In the genomic region with DNA sequence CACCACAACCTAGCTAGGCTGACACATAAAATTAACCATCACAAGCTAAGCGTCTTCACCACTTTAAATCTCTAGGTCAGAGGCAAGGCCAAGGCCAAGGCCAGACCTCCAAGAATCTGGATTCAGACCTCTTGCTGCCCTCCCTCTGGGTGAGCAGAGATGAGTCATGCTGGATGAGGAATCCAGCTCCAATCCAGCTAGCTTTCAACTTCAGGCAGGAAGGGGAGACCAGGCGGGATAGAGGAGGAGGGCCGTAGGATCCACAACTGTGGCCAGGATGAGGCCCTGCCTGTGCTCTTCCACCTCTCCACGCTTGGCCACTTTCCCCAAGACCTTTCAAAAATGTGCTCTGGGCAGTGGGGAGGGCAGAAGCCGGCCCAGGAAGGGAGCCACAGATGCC, we compare ENCODE assay signal across 13 cellular contexts. TPM values are rescaled to one million over a fixed set of nuclear protein-coding genes. Genes with fewer than 3 reads are reported as not detected.
DNase-seq lines count a peak whose midpoint lies in the region; ATAC-seq, FAIRE-seq and TF ChIP-seq lines count a peak whose summit lies in the region.
"Had no signal": no experiment of that assay in that cellular context is flagged by ENCODE, and none has a peak within 500 bp of the region (broad histone marks: within the 10 kb centered on the region; RNA-seq: fewer than 3 reads in every experiment).

No MANE protein-coding gene starts in this region.

- intact Hi-C loops in PC-9 (cut with micrococcal nuclease; ENCODE audit: unreplicated experiment), result no loop called here
- intact Hi-C loops in esophagus squamous epithelium (cut with DNase I), result no loop called here

- no peaks in the 10 kb centered on the region for H3K4me1 Mint-ChIP-seq in stimulated activated memory B cell treated with anti-CD40 and anti-IgM and Interleukin-4, amounts not matched to agents 10 μg/mL and 1 μg/mL and 100 μg/mL, for 72 hours
- H3K4me1 Mint-ChIP-seq: activated naive CD4-positive, alpha-beta T cell treated with anti-CD3 and anti-CD28 coated beads, Interleukin-2, amount 50 U/mL, for 24 hours had no signal

- DNase-seq in ACHN (peak; percentile 92), PC-9 (peak in 1 of 2 experiments; percentile 67), esophagus squamous epithelium (lab: John Stamatoyannopoulos, UW) (no peak), D721Med (ENCODE audit: insufficient read length, low spot score) (no peak), NCI-H345 treated with DMSO at 0.1 percent for 48 hours (lab: John Stamatoyannopoulos, UW; ENCODE audit: unreplicated experiment) (no peak)
- DNase-seq: Kasumi-1; stimulated activated CD8-positive, alpha-beta memory T cell treated with anti-CD3 and anti-CD28 coated beads, Interleukin-4, amount 100 ng/mL, for 48 hours had no signal

- TF ChIP-seq POLR2A in esophagus squamous epithelium (IDR thresholded peaks at IDR 0.05), result no peak

- in situ Hi-C loops in ACHN (cut with HindIII; ENCODE audit: low pct_ligation_motif_present, low pct_unique_long_range_greater_than_20kb, low sequenced_read_pairs), result no loop called here

- CTCF ChIA-PET in PC-9 (lab: Charles Lee), result interaction anchor here (1.1 kb wide), 1 partner anchor 24 kb away, joined by 3 read pairs; no protein-coding TSS in a partner anchor

- no peaks in the 10 kb centered on the region for H3K36me3 Mint-ChIP-seq in stimulated activated memory B cell treated with anti-CD40 and anti-IgM and Interleukin-4, amounts not matched to agents 10 μg/mL and 1 μg/mL and 100 μg/mL, for 72 hours
- H3K36me3 Mint-ChIP-seq: activated naive CD4-positive, alpha-beta T cell treated with anti-CD3 and anti-CD28 coated beads, Interleukin-2, amount 50 U/mL, for 24 hours had no signal

- BruUV-seq in PC-9 (replicated peaks; lab: Mats Ljungman, UMichigan), result TSS peak; percentile 75

- no peaks in the 10 kb centered on the region for H3K9me3 ChIP-seq in PC-9 (ENCODE audit: insufficient read depth, low read depth)
- no peaks in the 10 kb centered on the region for H3K9me3 ChIP-seq in esophagus squamous epithelium
- no peaks in the 10 kb centered on the region for H3K9me3 ChIP-seq in muscle layer of duodenum (ENCODE audit: control insufficient read depth in 1 of 2, low read length in 2 of 2)
- H3K9me3 ChIP-seq: BLaER1 treated with 17β-estradiol and CSF1 and Interleukin-3, amounts not matched to agents 10 nM and 100 nM had no signal

- no peaks in the 10 kb centered on the region for H3K9me2 ChIP-seq in PC-9 (ENCODE audit: insufficient read depth)

- no peak overlapping the region for H3K27ac Mint-ChIP-seq in stimulated activated memory B cell treated with anti-CD40 and anti-IgM and Interleukin-4, amounts not matched to agents 10 μg/mL and 1 μg/mL and 100 μg/mL, for 72 hours
- H3K27ac Mint-ChIP-seq: activated naive CD4-positive, alpha-beta T cell treated with anti-CD3 and anti-CD28 coated beads, Interleukin-2, amount 50 U/mL, for 24 hours had no signal

- no peaks in the 10 kb centered on the region for H3K27me3 ChIP-seq in PC-9 (ENCODE audit: insufficient read depth, low read depth)
- H3K27me3 ChIP-seq in esophagus squamous epithelium, result no peaks in the 10 kb centered on the region
- H3K27me3 ChIP-seq in muscle layer of duodenum (ENCODE audit: low read depth, low read length), result no peaks in the 10 kb centered on the region
- H3K27me3 ChIP-seq: BLaER1 treated with 17β-estradiol and CSF1 and Interleukin-3, amounts not matched to agents 10 nM and 100 nM had no signal

- POLR2A ChIA-PET in PC-9 (lab: Charles Lee; ENCODE audit: unreplicated experiment), result interaction anchor here (0.6 to 1.2 kb wide), 4 partner anchors 39 to 818 kb away, joined by 3 to 9 read pairs (median 4); no protein-coding TSS in a partner anchor

- H4K20me1 ChIP-seq in PC-9 (ENCODE audit: insufficient read depth), result no peaks in the 10 kb centered on the region

- H3K4me1 ChIP-seq in PC-9 (replicated peaks; ENCODE audit: insufficient read depth), result no peaks in the 10 kb centered on the region
- peaks cover 0 to 15% (median 10%) of the 10 kb centered on the region in 3 donors for H3K4me1 ChIP-seq in esophagus squamous epithelium
- H3K4me1 ChIP-seq in muscle layer of duodenum (ENCODE audit: control insufficient read depth in 1 of 2, insufficient read depth in 2 of 2, low read length in 2 of 2), result peaks cover 3 to 12% of the 10 kb centered on the region in 2 donors

- no peaks in the 10 kb centered on the region for H3K27me3 Mint-ChIP-seq in stimulated activated memory B cell treated with anti-CD40 and anti-IgM and Interleukin-4, amounts not matched to agents 10 μg/mL and 1 μg/mL and 100 μg/mL, for 72 hours
- H3K27me3 Mint-ChIP-seq: activated naive CD4-positive, alpha-beta T cell treated with anti-CD3 and anti-CD28 coated beads, Interleukin-2, amount 50 U/mL, for 24 hours had no signal

- H3K79me2 ChIP-seq in PC-9 (ENCODE audit: low read depth), result no peaks in the 10 kb centered on the region

- H3K9me3 Mint-ChIP-seq in stimulated activated memory B cell treated with anti-CD40 and anti-IgM and Interleukin-4, amounts not matched to agents 10 μg/mL and 1 μg/mL and 100 μg/mL, for 72 hours, result no peaks in the 10 kb centered on the region
- H3K9me3 Mint-ChIP-seq: activated naive CD4-positive, alpha-beta T cell treated with anti-CD3 and anti-CD28 coated beads, Interleukin-2, amount 50 U/mL, for 24 hours had no signal

- no peak overlapping the region for H3K4me2 ChIP-seq in PC-9
- H3K4me2 ChIP-seq: BLaER1 treated with 17β-estradiol and CSF1 and Interleukin-3, amounts not matched to agents 10 nM and 100 nM had no signal

- ATAC-seq in GM18907 (IDR thresholded peaks at IDR 0.05; ENCODE audit: unreplicated experiment), result no peak
- ATAC-seq in stimulated activated memory B cell treated with anti-CD40 and anti-IgM and Interleukin-4, amounts not matched to agents 10 μg/mL and 1 μg/mL and 100 μg/mL, for 72 hours, result no peak

- TF ChIP-seq CTCF in PC-9 (conservative IDR thresholded peaks at IDR 0.05) (no peak), esophagus squamous epithelium (IDR thresholded peaks at IDR 0.05) (no peak), D721Med (IDR thresholded peaks at IDR 0.05; ENCODE audit: insufficient read depth, missing control alignments) (no peak)

- no peaks in the 10 kb centered on the region for H3K36me3 ChIP-seq in PC-9 (ENCODE audit: low read depth)
- H3K36me3 ChIP-seq in esophagus squamous epithelium, result no peaks in the 10 kb centered on the region
- H3K36me3 ChIP-seq in muscle layer of duodenum (ENCODE audit: control insufficient read depth in 1 of 2, insufficient read depth in 2 of 2, low read length in 2 of 2), result no peaks in the 10 kb centered on the region

- 40% methylated on average over 2 of the region's 5 CpGs; no CpG with 5 or more reads in 1 of the 2 donors for WGBS in esophagus squamous epithelium, 2 donors

- no peak overlapping the region for H3K4me3 Mint-ChIP-seq in stimulated activated memory B cell treated with anti-CD40 and anti-IgM and Interleukin-4, amounts not matched to agents 10 μg/mL and 1 μg/mL and 100 μg/mL, for 72 hours
- H3K4me3 Mint-ChIP-seq: activated naive CD4-positive, alpha-beta T cell treated with anti-CD3 and anti-CD28 coated beads, Interleukin-2, amount 50 U/mL, for 24 hours had no signal

- H3F3A ChIP-seq in PC-9 (ENCODE audit: insufficient read depth, low read depth), result no peaks in the 10 kb centered on the region

- H3K27ac ChIP-seq in PC-9 (no peak overlapping the region), esophagus squamous epithelium (peak overlapping the region in 3 of 4 donors; percentile 28 to 87 (median 77)), muscle layer of duodenum (ENCODE audit: low read length) (peak overlapping the region; percentile 39)
- H3K27ac ChIP-seq: BLaER1 treated with 17β-estradiol and CSF1 and Interleukin-3, amounts not matched to agents 10 nM and 100 nM; SK-N-MC had no signal

- no peak overlapping the region for H2AFZ ChIP-seq in PC-9

- no peak for FAIRE-seq in D721Med (lab: Jason Lieb, UNC)

- H3K4me3 ChIP-seq in PC-9 (no peak overlapping the region), esophagus squamous epithelium (no peak overlapping the region), muscle layer of duodenum (ENCODE audit: low read depth in 1 of 2, low read length in 2 of 2) (no peak overlapping the region)
- H3K4me3 ChIP-seq: BLaER1 treated with 17β-estradiol and CSF1 and Interleukin-3, amounts not matched to agents 10 nM and 100 nM; SK-N-MC had no signal

RNA-seq across cellular contexts. Expression of gene LRRC75A, which starts 14.7 kb away (rescaled TPM):
- 14.0 and 15.8 TPM in 2 replicates for total RNA-seq in PC-9 (2021)
- total RNA-seq in esophagus squamous epithelium, result under 1 TPM in 2 of 4 donors, not detected in 2; 0.11 to 0.38 TPM

Comparison
In these comparisons a context has a peak if more than half of its experiments do, and no peak if none do; other contexts are left out.
1. RNA of gene LRRC75A, which starts 14.7 kb away (total RNA-seq): 14.0 to 15.8 TPM in PC-9; 0.11 to 0.38 TPM in esophagus squamous epithelium; every median in the first group is over 10 times any median in the second.